Comparison of ENCODE assay signal across 19 cellular contexts in genomic region chr3:130515755-130516154, GRCh38. TPM values are rescaled to one million over a fixed set of nuclear protein-coding genes. Genes with fewer than 3 reads are reported as not detected.
A peak's percentile ranks its signal among the peaks of the same experiment; 100 is the strongest.
DNase-seq lines count a peak whose midpoint lies in the region; ATAC-seq, FAIRE-seq and TF ChIP-seq lines count a peak whose summit lies in the region.
"Had no signal": no experiment of that assay in that cellular context is flagged by ENCODE, and none has a peak within 500 bp of the region (broad histone marks: within the 10 kb centered on the region; RNA-seq: fewer than 3 reads in every experiment).

No MANE protein-coding gene starts in this region.

- H3K36me3 ChIP-seq in bronchial epithelial cell (ENCODE audit: control insufficient read depth, insufficient read depth, low read length) (no peaks in the 10 kb centered on the region), parathyroid adenoma (ENCODE audit: control insufficient read depth, insufficient read depth, low read length) (no peaks in the 10 kb centered on the region)
- H3K36me3 ChIP-seq: BE2C, HAP-1 had no signal

- peaks cover 11% of the 10 kb centered on the region for H3K79me2 ChIP-seq in parathyroid adenoma

- H3K4me3 ChIP-seq in AG10803 (ENCODE audit: low read length) (no peak overlapping the region), bronchial epithelial cell (ENCODE audit: low read depth, low read length) (no peak overlapping the region), parathyroid adenoma (ENCODE audit: low read depth, low read length) (peak overlapping the region; percentile 62)
- H3K4me3 ChIP-seq: A549, HAP-1 had no signal

- ATAC-seq in GM18868 (IDR thresholded peaks at IDR 0.05; ENCODE audit: unreplicated experiment) = no peak
- ATAC-seq: A549; CD8-positive, alpha-beta T cell had no signal

- TF ChIP-seq CTCF in AG10803 (conservative IDR thresholded peaks at IDR 0.05; ENCODE audit: low read length) (no peak), bronchial epithelial cell (IDR thresholded peaks at IDR 0.05; ENCODE audit: insufficient read depth, low read length, severe bottlenecking) (no peak), parathyroid adenoma (IDR thresholded peaks at IDR 0.05) (no peak)

- H3K4me1 ChIP-seq in parathyroid adenoma = peaks cover 40% of the 10 kb centered on the region
- H3K4me1 ChIP-seq: A549, BE2C, HAP-1 had no signal

- H3K4me2 ChIP-seq in parathyroid adenoma (ENCODE audit: low read length) = no peak overlapping the region
- H3K4me2 ChIP-seq: A549 had no signal

- FAIRE-seq in bronchial epithelial cell (lab: Jason Lieb, UNC) = no peak
- FAIRE-seq: A549, D721Med, H1 had no signal

- H3K27me3 ChIP-seq in bronchial epithelial cell (ENCODE audit: control insufficient read depth, insufficient read depth, low read length) = peaks cover 8% of the 10 kb centered on the region
- H3K27me3 ChIP-seq in parathyroid adenoma (ENCODE audit: control insufficient read depth, insufficient read depth, low read length) = no peaks in the 10 kb centered on the region

- H3K9me3 ChIP-seq in parathyroid adenoma (ENCODE audit: control insufficient read depth, low read length) = no peaks in the 10 kb centered on the region
- H3K9me3 ChIP-seq: A549, BE2C, HAP-1 had no signal

- H3K27ac ChIP-seq in parathyroid adenoma = peak overlapping the region; percentile 94
- H3K27ac ChIP-seq: A549, C4-2B had no signal

- no peak overlapping the region for H2AFZ ChIP-seq in parathyroid adenoma

- DNase-seq in AG10803 (ENCODE audit: low read depth) (peak; percentile 21), M059J (ENCODE audit: low read depth) (peak; percentile 3), bronchial epithelial cell (ENCODE audit: low read depth) (peak; percentile 5), NK-92 (lab: John Stamatoyannopoulos, UW; ENCODE audit: unreplicated experiment) (no peak), SW 1271 (lab: John Stamatoyannopoulos, UW) (no peak), inferior parietal cortex (ENCODE audit: extremely low spot score) (no peak)
- DNase-seq: BE2C; CD8-positive, alpha-beta T cell; COR-L47; DND-41; GF-D8 had no signal

- H3K9ac ChIP-seq in parathyroid adenoma = no peak overlapping the region

RNA-seq across cellular contexts. Expression of gene COL6A6, which starts 1.2 kb away (rescaled TPM):
- not detected in 2 replicates for total RNA-seq in M059J (2014; rRNA removed; shearing (Covaris generic))
- total RNA-seq in bronchial epithelial cell = under 0.01 TPM in 1 of 2 replicates, not detected in the other
- total RNA-seq: CD8-positive, alpha-beta T cell; HT-29 had no signal

Comparison
In these comparisons a context has a peak if more than half of its experiments do, and no peak if none do; other contexts are left out.
1. DNase-seq: peak in AG10803 (single experiment), M059J (single experiment) and bronchial epithelial cell (single experiment); none in NK-92 (single experiment), SW 1271 (0 of 2) and inferior parietal cortex (single experiment).